ENCODE assay signal across 2 cellular contexts in the genomic region with DNA sequence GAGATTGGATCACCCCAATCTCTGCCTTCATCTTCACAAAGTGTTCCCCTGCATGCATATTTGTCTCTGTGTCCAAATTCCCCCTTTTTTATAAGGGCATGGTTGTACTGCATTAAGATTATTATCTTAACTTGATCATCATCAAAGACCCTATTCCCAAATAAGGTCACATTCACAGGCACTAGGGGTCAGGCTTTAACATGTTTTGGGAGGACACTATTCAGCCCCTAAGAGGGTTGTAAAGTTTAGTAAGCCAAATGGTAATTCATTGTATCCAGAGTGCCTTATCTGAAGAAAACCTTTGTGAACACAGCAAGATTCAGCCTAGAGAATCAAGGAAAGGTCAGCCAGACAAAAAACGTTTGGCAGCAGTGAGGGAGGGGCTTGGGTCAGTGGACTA.
TF ChIP-seq lines count a peak whose summit lies in the region.

No MANE protein-coding gene starts in this region.

TF ChIP-seq in SK-N-SH, 30 proteins besides CTCF, POLR2A, EP300 and RAD21:
- TF ChIP-seq, protein P1, sequence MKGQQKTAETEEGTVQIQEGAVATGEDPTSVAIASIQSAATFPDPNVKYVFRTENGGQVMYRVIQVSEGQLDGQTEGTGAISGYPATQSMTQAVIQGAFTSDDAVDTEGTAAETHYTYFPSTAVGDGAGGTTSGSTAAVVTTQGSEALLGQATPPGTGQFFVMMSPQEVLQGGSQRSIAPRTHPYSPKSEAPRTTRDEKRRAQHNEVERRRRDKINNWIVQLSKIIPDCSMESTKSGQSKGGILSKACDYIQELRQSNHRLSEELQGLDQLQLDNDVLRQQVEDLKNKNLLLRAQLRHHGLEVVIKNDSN (IDR thresholded peaks at IDR 0.05; ENCODE audit: borderline replicate concordance, low read depth), result no peak
- TF ChIP-seq NFIC (IDR thresholded peaks at IDR 0.05; ENCODE audit: borderline replicate concordance), result no peak
- TF ChIP-seq TEAD4 (IDR thresholded peaks at IDR 0.05; ENCODE audit: borderline replicate concordance, insufficient read depth), result no peak
- TF ChIP-seq TCF12 (IDR thresholded peaks at IDR 0.05), result no peak
- TF ChIP-seq, protein P2, sequence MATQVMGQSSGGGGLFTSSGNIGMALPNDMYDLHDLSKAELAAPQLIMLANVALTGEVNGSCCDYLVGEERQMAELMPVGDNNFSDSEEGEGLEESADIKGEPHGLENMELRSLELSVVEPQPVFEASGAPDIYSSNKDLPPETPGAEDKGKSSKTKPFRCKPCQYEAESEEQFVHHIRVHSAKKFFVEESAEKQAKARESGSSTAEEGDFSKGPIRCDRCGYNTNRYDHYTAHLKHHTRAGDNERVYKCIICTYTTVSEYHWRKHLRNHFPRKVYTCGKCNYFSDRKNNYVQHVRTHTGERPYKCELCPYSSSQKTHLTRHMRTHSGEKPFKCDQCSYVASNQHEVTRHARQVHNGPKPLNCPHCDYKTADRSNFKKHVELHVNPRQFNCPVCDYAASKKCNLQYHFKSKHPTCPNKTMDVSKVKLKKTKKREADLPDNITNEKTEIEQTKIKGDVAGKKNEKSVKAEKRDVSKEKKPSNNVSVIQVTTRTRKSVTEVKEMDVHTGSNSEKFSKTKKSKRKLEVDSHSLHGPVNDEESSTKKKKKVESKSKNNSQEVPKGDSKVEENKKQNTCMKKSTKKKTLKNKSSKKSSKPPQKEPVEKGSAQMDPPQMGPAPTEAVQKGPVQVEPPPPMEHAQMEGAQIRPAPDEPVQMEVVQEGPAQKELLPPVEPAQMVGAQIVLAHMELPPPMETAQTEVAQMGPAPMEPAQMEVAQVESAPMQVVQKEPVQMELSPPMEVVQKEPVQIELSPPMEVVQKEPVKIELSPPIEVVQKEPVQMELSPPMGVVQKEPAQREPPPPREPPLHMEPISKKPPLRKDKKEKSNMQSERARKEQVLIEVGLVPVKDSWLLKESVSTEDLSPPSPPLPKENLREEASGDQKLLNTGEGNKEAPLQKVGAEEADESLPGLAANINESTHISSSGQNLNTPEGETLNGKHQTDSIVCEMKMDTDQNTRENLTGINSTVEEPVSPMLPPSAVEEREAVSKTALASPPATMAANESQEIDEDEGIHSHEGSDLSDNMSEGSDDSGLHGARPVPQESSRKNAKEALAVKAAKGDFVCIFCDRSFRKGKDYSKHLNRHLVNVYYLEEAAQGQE (IDR thresholded peaks at IDR 0.05; ENCODE audit: low read depth, low read length), result no peak
- TF ChIP-seq FOXJ3 (CRISPR knock-in tag; IDR thresholded peaks at IDR 0.05), result no peak

TF ChIP-seq in SK-N-SH treated with all-trans-retinoic acid at 6 μM for 48 hours, 23 proteins besides CTCF, POLR2A, EP300 and RAD21:
- TF ChIP-seq, protein P3, sequence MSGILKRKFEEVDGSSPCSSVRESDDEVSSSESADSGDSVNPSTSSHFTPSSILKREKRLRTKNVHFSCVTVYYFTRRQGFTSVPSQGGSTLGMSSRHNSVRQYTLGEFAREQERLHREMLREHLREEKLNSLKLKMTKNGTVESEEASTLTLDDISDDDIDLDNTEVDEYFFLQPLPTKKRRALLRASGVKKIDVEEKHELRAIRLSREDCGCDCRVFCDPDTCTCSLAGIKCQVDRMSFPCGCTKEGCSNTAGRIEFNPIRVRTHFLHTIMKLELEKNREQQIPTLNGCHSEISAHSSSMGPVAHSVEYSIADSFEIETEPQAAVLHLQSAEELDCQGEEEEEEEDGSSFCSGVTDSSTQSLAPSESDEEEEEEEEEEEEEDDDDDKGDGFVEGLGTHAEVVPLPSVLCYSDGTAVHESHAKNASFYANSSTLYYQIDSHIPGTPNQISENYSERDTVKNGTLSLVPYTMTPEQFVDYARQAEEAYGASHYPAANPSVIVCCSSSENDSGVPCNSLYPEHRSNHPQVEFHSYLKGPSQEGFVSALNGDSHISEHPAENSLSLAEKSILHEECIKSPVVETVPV (CRISPR knock-in tag; IDR thresholded peaks at IDR 0.05), result no peak
